Comparison of ENCODE assay signal across 1 cellular context in the genomic region with DNA sequence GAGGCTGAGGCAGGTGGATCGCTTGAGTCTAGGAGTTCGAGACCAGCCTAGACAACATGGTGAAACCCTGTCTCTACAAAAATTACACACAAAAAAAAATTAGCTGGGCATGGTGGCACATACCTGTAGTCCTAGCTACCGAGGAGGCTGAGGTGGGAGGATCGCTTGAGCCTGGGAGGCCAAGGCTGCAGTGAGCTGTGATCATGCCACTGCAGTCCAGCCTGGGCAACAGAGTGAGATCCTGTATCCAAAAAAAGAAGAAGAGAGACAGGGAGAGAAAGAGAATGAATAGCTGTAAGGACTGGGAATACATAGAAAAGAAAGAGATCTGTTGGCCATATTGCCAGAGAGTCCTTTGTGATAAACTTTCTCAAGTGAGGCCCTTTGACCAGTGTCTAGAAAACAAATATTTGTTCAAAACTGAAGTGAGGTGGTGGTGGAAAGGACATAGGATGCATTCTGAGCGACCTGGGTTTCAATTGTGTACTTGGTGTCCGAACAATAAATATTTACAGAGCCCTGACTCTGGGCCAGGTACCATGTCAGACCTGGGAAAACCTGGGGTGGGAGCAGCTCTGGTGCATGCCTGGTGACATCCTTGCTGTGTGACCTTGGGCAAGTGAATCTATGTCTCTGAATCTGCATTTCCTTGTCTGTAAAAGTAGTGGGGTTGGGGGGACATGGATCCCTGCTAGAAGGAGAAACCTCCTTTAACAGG.
TF ChIP-seq lines count a peak whose summit lies in the region.

No MANE protein-coding gene starts in this region.

TF ChIP-seq in HCT116, 20 proteins besides CTCF, POLR2A, EP300 and RAD21 (continued from another document):
- TF ChIP-seq REST (IDR thresholded peaks at IDR 0.05; ENCODE audit: low read depth): no peak
- TF ChIP-seq ZNF274 (IDR thresholded peaks at IDR 0.05; ENCODE audit: low read depth, low read length): no peak
- no peak for TF ChIP-seq ELF1 (IDR thresholded peaks at IDR 0.05; ENCODE audit: borderline replicate concordance, low read depth)
- TF ChIP-seq, protein P1, sequence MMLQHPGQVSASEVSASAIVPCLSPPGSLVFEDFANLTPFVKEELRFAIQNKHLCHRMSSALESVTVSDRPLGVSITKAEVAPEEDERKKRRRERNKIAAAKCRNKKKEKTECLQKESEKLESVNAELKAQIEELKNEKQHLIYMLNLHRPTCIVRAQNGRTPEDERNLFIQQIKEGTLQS (IDR thresholded peaks at IDR 0.05): no peak
- TF ChIP-seq SRF (IDR thresholded peaks at IDR 0.05; ENCODE audit: low read depth): no peak
- no peak for TF ChIP-seq SP1 (IDR thresholded peaks at IDR 0.05; ENCODE audit: low read depth)
- TF ChIP-seq EZH2 (IDR thresholded peaks at IDR 0.05): no peak
- no peak for TF ChIP-seq CEBPB (IDR thresholded peaks at IDR 0.05; ENCODE audit: low read depth)
- no peak for TF ChIP-seq POLR2AphosphoS5 (IDR thresholded peaks at IDR 0.05; ENCODE audit: low read depth, low read length)
- no peak for TF ChIP-seq SIN3A (IDR thresholded peaks at IDR 0.05; ENCODE audit: low read depth)
- no peak for TF ChIP-seq ZBTB33 (IDR thresholded peaks at IDR 0.05; ENCODE audit: extremely low read depth, insufficient replicate concordance, low read length)
- no peak for TF ChIP-seq CBX3 (IDR thresholded peaks at IDR 0.05; ENCODE audit: low read depth)
- no peak for TF ChIP-seq YY1 (IDR thresholded peaks at IDR 0.05; ENCODE audit: extremely low read depth, insufficient replicate concordance, low read depth, low read length)
- no peak for TF ChIP-seq FOSL1 (IDR thresholded peaks at IDR 0.05; ENCODE audit: low read depth)
